Comparison of ENCODE assay signal across 1 cellular context in genomic region chr12:51217133-51217967, GRCh38.
A peak's percentile ranks its signal among the peaks of the same experiment; 100 is the strongest.
TF ChIP-seq lines count a peak whose summit lies in the region.

No MANE protein-coding gene starts in this region.

TF ChIP-seq in GM12878, 131 proteins besides CTCF, POLR2A, EP300 and RAD21:
- TF ChIP-seq NFYA (IDR thresholded peaks at IDR 0.05; ENCODE audit: borderline replicate concordance, low read depth, low read length): no peak
- TF ChIP-seq BHLHE40 (IDR thresholded peaks at IDR 0.05; ENCODE audit: borderline replicate concordance in 1 of 2, low read depth in 2 of 2, low read length in 1 of 2): peak in 1 of 2 experiments; percentile 13; a peak in 1 of 4 replicates
- TF ChIP-seq NKRF (conservative IDR thresholded peaks at IDR 0.05): no peak
- TF ChIP-seq TCF12 (IDR thresholded peaks at IDR 0.05; ENCODE audit: low read depth, low read length): 0 out of 2 replicates have a peak, but pooled peaks have one; percentile 33
- TF ChIP-seq NFXL1 (IDR thresholded peaks at IDR 0.05; ENCODE audit: borderline replicate concordance): no peak
- peak; percentile 34; the same call in 1 of the 2 replicates for TF ChIP-seq GATAD2B (conservative IDR thresholded peaks at IDR 0.05; ENCODE audit: low read depth)
- TF ChIP-seq STAT1 (conservative IDR thresholded peaks at IDR 0.05): no peak
- 0 out of 2 replicates have a peak, but pooled peaks have one; percentile 11 for TF ChIP-seq BACH1 (IDR thresholded peaks at IDR 0.05; ENCODE audit: borderline replicate concordance)
- TF ChIP-seq RUNX3 (IDR thresholded peaks at IDR 0.05; ENCODE audit: low read length): peak; percentile 41
- no peak for TF ChIP-seq EED (IDR thresholded peaks at IDR 0.05; ENCODE audit: low read depth)
- no peak for TF ChIP-seq ZNF622 (IDR thresholded peaks at IDR 0.05)
- peak; percentile 24; the same call in 1 of the 2 replicates for TF ChIP-seq SMC3 (IDR thresholded peaks at IDR 0.05; ENCODE audit: borderline replicate concordance, low read length)
- peak; percentile 57; the same call in 1 of the 2 replicates for TF ChIP-seq SMARCA5 (IDR thresholded peaks at IDR 0.05)
- 0 out of 2 replicates have a peak, but pooled peaks have one; percentile 13 for TF ChIP-seq RELB (IDR thresholded peaks at IDR 0.05; ENCODE audit: low read depth)
- TF ChIP-seq NR2F1 (conservative IDR thresholded peaks at IDR 0.05): peak; percentile 27; the same call in 1 of the 2 replicates
- no peak for TF ChIP-seq NRF1 (conservative IDR thresholded peaks at IDR 0.05; ENCODE audit: low read depth, low read length)
- no peak for TF ChIP-seq CHD1 (IDR thresholded peaks at IDR 0.05; ENCODE audit: low read depth, low read length)
- TF ChIP-seq E4F1 (IDR thresholded peaks at IDR 0.05; ENCODE audit: borderline replicate concordance, partially characterized antibody): no peak
- TF ChIP-seq TCF3 (IDR thresholded peaks at IDR 0.05; ENCODE audit: borderline replicate concordance, insufficient read depth, low read depth, low read length): 0 out of 2 replicates have a peak, but pooled peaks have one; percentile 14
- no peak for TF ChIP-seq BRCA1 (IDR thresholded peaks at IDR 0.05; ENCODE audit: low read depth, low read length)
- TF ChIP-seq BCL3 (IDR thresholded peaks at IDR 0.05; ENCODE audit: borderline replicate concordance, insufficient read depth, low read depth, low read length, poor library complexity, severe bottlenecking): no peak
- no peak for TF ChIP-seq CUX1 (IDR thresholded peaks at IDR 0.05; ENCODE audit: insufficient replicate concordance, low read depth, low read length)
- TF ChIP-seq EGR1 (IDR thresholded peaks at IDR 0.05; ENCODE audit: borderline replicate concordance in 1 of 2, low read depth in 2 of 2, low read length in 2 of 2): peak in 1 of 2 experiments; percentile 51; a peak in 1 of 3 replicates
- 0 out of 2 replicates have a peak, but pooled peaks have one; percentile 23 for TF ChIP-seq ZNF217 (IDR thresholded peaks at IDR 0.05)
- no peak for TF ChIP-seq TCF7 (IDR thresholded peaks at IDR 0.05; ENCODE audit: borderline replicate concordance)
- TF ChIP-seq SKIL (IDR thresholded peaks at IDR 0.05; ENCODE audit: low read depth, poor library complexity, severe bottlenecking): no peak
- TF ChIP-seq POLR2AphosphoS2 (IDR thresholded peaks at IDR 0.05; ENCODE audit: low read depth, low read length): no peak
